Comparison of ENCODE assay signal across 24 cellular contexts in the genomic region with DNA sequence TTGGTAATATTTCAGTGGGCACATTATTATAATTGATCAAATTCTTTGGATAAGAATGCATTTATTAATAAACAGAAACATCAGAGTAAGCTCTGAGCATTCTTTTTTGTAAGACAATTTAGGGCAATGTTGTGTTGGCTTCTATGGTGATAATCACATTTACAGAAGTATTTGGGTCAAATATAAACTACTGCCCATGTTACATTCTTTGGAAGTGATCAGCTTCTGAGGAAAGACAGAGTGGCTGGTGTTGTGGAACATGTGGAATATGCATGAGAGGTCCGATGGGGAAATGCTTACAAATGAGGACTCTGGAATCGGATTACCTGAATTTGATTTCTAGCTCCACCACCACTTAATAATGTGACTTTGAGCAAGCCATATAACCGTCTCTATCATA. TPM values are rescaled to one million over a fixed set of nuclear protein-coding genes. Genes with fewer than 3 reads are reported as not detected.
"Had no signal": no experiment of that assay in that cellular context is flagged by ENCODE, and none has a peak within 500 bp of the region (broad histone marks: within the 10 kb centered on the region; RNA-seq: fewer than 3 reads in every experiment).

No MANE protein-coding gene starts in this region.

- H3K36me3 Mint-ChIP-seq: activated CD8-positive, alpha-beta memory T cell treated with anti-CD3 and anti-CD28 coated beads, Interleukin-2, amount 10 ng/mL, durations not matched to agents 7 days and 5 days; activated naive CD8-positive, alpha-beta T cell treated with anti-CD3 and anti-CD28 coated beads for 36 hours; memory B cell; WTC11 had no signal

- H3K27ac Mint-ChIP-seq: activated CD4-positive, alpha-beta memory T cell treated with anti-CD3 and anti-CD28 coated beads, Interleukin-2, amount 10 ng/mL, durations not matched to agents 7 days and 5 days; activated CD8-positive, alpha-beta memory T cell treated with anti-CD3 and anti-CD28 coated beads, Interleukin-2, amount 10 ng/mL, durations not matched to agents 7 days and 5 days; activated naive CD8-positive, alpha-beta T cell treated with anti-CD3 and anti-CD28 coated beads for 36 hours; activated T-helper 17 cell treated with anti-CD3 and anti-CD28 coated beads, Interleukin-2, amount 50 U/mL, for 72 hours; effector memory CD8-positive, alpha-beta T cell; memory B cell; WTC11 had no signal

- H3K4me1 Mint-ChIP-seq: activated CD4-positive, alpha-beta memory T cell treated with anti-CD3 and anti-CD28 coated beads, Interleukin-2, amount 10 ng/mL, durations not matched to agents 7 days and 5 days; activated naive CD8-positive, alpha-beta T cell treated with anti-CD3 and anti-CD28 coated beads for 36 hours; activated T-helper 17 cell treated with anti-CD3 and anti-CD28 coated beads, Interleukin-2, amount 50 U/mL, for 72 hours; memory B cell had no signal

- DNase-seq: activated CD4-positive, alpha-beta memory T cell treated with anti-CD3 and anti-CD28 coated beads, Interleukin-2, amount 10 ng/mL, durations not matched to agents 7 days and 5 days; activated CD4-positive, alpha-beta T cell treated with anti-CD3 and anti-CD28 coated beads for 4 hours; activated CD8-positive, alpha-beta memory T cell treated with anti-CD3 and anti-CD28 coated beads, Interleukin-2, amount 10 ng/mL, durations not matched to agents 7 days and 5 days; activated naive CD4-positive, alpha-beta T cell; activated naive CD8-positive, alpha-beta T cell treated with anti-CD3 and anti-CD28 coated beads for 36 hours; activated T-cell treated with anti-CD3 and anti-CD28 coated beads, Interleukin-2, amount 50 U/mL, for 1 hour; body of pancreas; effector memory CD8-positive, alpha-beta T cell; foreskin melanocyte; hypothalamus; islet precursor cell; left ventricle myocardium inferior; occipital lobe; posterior cingulate gyrus; retina; stimulated activated naive CD4-positive, alpha-beta T cell; tibial artery had no signal

- H3K9me3 Mint-ChIP-seq: activated CD4-positive, alpha-beta memory T cell treated with anti-CD3 and anti-CD28 coated beads, Interleukin-2, amount 10 ng/mL, durations not matched to agents 7 days and 5 days; activated naive CD8-positive, alpha-beta T cell treated with anti-CD3 and anti-CD28 coated beads for 36 hours; activated T-helper 17 cell treated with anti-CD3 and anti-CD28 coated beads, Interleukin-2, amount 50 U/mL, for 72 hours; effector memory CD8-positive, alpha-beta T cell; WTC11 had no signal

- ATAC-seq: activated CD8-positive, alpha-beta memory T cell treated with anti-CD3 and anti-CD28 coated beads, Interleukin-2, amount 10 ng/mL, durations not matched to agents 7 days and 5 days; activated T-helper 17 cell treated with anti-CD3 and anti-CD28 coated beads, Interleukin-2, amount 50 U/mL, for 72 hours; body of pancreas; effector memory CD8-positive, alpha-beta T cell; WTC11 had no signal

- H3K4me3 Mint-ChIP-seq: activated CD4-positive, alpha-beta memory T cell treated with anti-CD3 and anti-CD28 coated beads, Interleukin-2, amount 10 ng/mL, durations not matched to agents 7 days and 5 days; activated CD8-positive, alpha-beta memory T cell treated with anti-CD3 and anti-CD28 coated beads, Interleukin-2, amount 10 ng/mL, durations not matched to agents 7 days and 5 days; activated naive CD8-positive, alpha-beta T cell treated with anti-CD3 and anti-CD28 coated beads for 36 hours; activated T-helper 17 cell treated with anti-CD3 and anti-CD28 coated beads, Interleukin-2, amount 50 U/mL, for 72 hours; effector memory CD8-positive, alpha-beta T cell; memory B cell; WTC11 had no signal

- H3K27me3 Mint-ChIP-seq: activated naive CD8-positive, alpha-beta T cell treated with anti-CD3 and anti-CD28 coated beads for 36 hours; memory B cell had no signal

RNA-seq across cellular contexts. Expression of a gene that starts 19.4 kb away (rescaled TPM):
- total RNA-seq: activated CD4-positive, alpha-beta memory T cell treated with anti-CD3 and anti-CD28 coated beads, Interleukin-2, amount 10 ng/mL, durations not matched to agents 7 days and 5 days; activated CD8-positive, alpha-beta memory T cell treated with anti-CD3 and anti-CD28 coated beads, Interleukin-2, amount 10 ng/mL, durations not matched to agents 7 days and 5 days; activated naive CD8-positive, alpha-beta T cell treated with anti-CD3 and anti-CD28 coated beads for 36 hours; activated T-helper 17 cell treated with anti-CD3 and anti-CD28 coated beads, Interleukin-2, amount 50 U/mL, for 72 hours; body of pancreas; cardiac septum; dermis microvascular lymphatic vessel endothelial cell; left ventricle myocardium inferior; mononuclear cell; occipital lobe; subcutaneous adipose tissue; WTC11 had no signal

RNA-seq across cellular contexts. Expression of a gene that starts 37.5 kb away (rescaled TPM):
- total RNA-seq: activated CD4-positive, alpha-beta memory T cell treated with anti-CD3 and anti-CD28 coated beads, Interleukin-2, amount 10 ng/mL, durations not matched to agents 7 days and 5 days; activated CD8-positive, alpha-beta memory T cell treated with anti-CD3 and anti-CD28 coated beads, Interleukin-2, amount 10 ng/mL, durations not matched to agents 7 days and 5 days; activated naive CD8-positive, alpha-beta T cell treated with anti-CD3 and anti-CD28 coated beads for 36 hours; activated T-helper 17 cell treated with anti-CD3 and anti-CD28 coated beads, Interleukin-2, amount 50 U/mL, for 72 hours; body of pancreas; cardiac septum; left ventricle myocardium inferior; mononuclear cell; occipital lobe; subcutaneous adipose tissue had no signal

RNA-seq across cellular contexts. Expression of a gene that starts 55.2 kb away (rescaled TPM):
- total RNA-seq: activated CD4-positive, alpha-beta memory T cell treated with anti-CD3 and anti-CD28 coated beads, Interleukin-2, amount 10 ng/mL, durations not matched to agents 7 days and 5 days; activated CD8-positive, alpha-beta memory T cell treated with anti-CD3 and anti-CD28 coated beads, Interleukin-2, amount 10 ng/mL, durations not matched to agents 7 days and 5 days; activated naive CD8-positive, alpha-beta T cell treated with anti-CD3 and anti-CD28 coated beads for 36 hours; activated T-helper 17 cell treated with anti-CD3 and anti-CD28 coated beads, Interleukin-2, amount 50 U/mL, for 72 hours; body of pancreas; cardiac septum; dermis microvascular lymphatic vessel endothelial cell; left ventricle myocardium inferior; mononuclear cell; occipital lobe; subcutaneous adipose tissue had no signal
